8 cellular contexts compared by ENCODE assay signal in genomic region chr11:96341237-96342130, GRCh38. TPM values are rescaled to one million over a fixed set of nuclear protein-coding genes. Genes with fewer than 3 reads are reported as not detected.
DNase-seq lines count a peak whose midpoint lies in the region; ATAC-seq, FAIRE-seq and TF ChIP-seq lines count a peak whose summit lies in the region.

No MANE protein-coding gene starts in this region.

- peak; percentile 52 to 54 for TF ChIP-seq RAD21 in K562 (CRISPR knock-in tag; conservative IDR thresholded peaks at IDR 0.05 in 1 of 2, IDR thresholded peaks at IDR 0.05 in 1 of 2)

- H3K9me3 Mint-ChIP-seq in T-helper 2 cell treated with Interferon-gamma antibody and Interleukin-4, amounts not matched to agents 5 μg/mL and 100 μg/mL, for 36 hours = no peaks in the 10 kb centered on the region

- in situ Hi-C loops in K562 (cut with MboI) = loop anchor here (5.0 kb wide), 1 partner anchor 274 kb away; no protein-coding TSS in a partner anchor

- WGBS in K562 (ENCODE audit: insufficient coverage, low coverage, missing lambda C conversion rate) = 3% methylated on average over 23 of the region's 26 CpGs

- peaks cover 27 to 51% of the 10 kb centered on the region in 2 experiments for H3K4me1 ChIP-seq in K562 (replicated peaks in 1 of 2; ENCODE audit: control insufficient read depth in 2 of 2, insufficient read depth in 2 of 2, low read length in 2 of 2)

- BruUV-seq in K562 (replicated peaks; lab: Mats Ljungman, UMichigan) = no TSS peak

- peak overlapping the region; percentile 95 for H2AFZ ChIP-seq in K562 (ENCODE audit: low read depth, low read length)

- H4K20me1 ChIP-seq in K562 (replicated peaks; ENCODE audit: control insufficient read depth, insufficient read depth, low read length) = no peaks in the 10 kb centered on the region

- H3K4me2 ChIP-seq in K562 (ENCODE audit: insufficient read depth, low read length) = peak overlapping the region; percentile 87

- no peaks in the 10 kb centered on the region for H3K9me3 ChIP-seq in K562 (replicated peaks; ENCODE audit: control insufficient read depth, insufficient read depth, low read depth, low read length)

- no peak for FAIRE-seq in K562 (lab: Jason Lieb, UNC)

- H3K9ac ChIP-seq in K562 (ENCODE audit: insufficient read depth in 1 of 2, low read depth in 2 of 2, low read length in 2 of 2) = peak overlapping the region; percentile 61 to 92

- H3K27ac ChIP-seq in K562 (ENCODE audit: extremely low read depth, low read depth, low read length) = peak overlapping the region; percentile 59

- peak overlapping the region; percentile 96 for H3K4me3 Mint-ChIP-seq in T-helper 2 cell treated with Interferon-gamma antibody and Interleukin-4, amounts not matched to agents 5 μg/mL and 100 μg/mL, for 36 hours

- no peak for TF ChIP-seq POLR2A in K562 (conservative IDR thresholded peaks at IDR 0.05)

- H3K9me1 ChIP-seq in K562 (ENCODE audit: control insufficient read depth, insufficient read depth, low read length) = no peaks in the 10 kb centered on the region

- POLR2A ChIA-PET in K562 (lab: Yijun Ruan, JAX) = interaction anchor here (0.5 to 3.2 kb wide), 8 partner anchors 9 to 1274 kb away, joined by 3 to 17 read pairs (median 4); partner anchors contain the start of gene MTMR2

- CTCF ChIA-PET in K562 (lab: Yijun Ruan, JAX; ENCODE audit: low intra/inter-chr PET ratio) = interaction anchor here (0.8 to 3.0 kb wide), 3 partner anchors 286 to 504 kb away, joined by 3 to 41 read pairs (median 3); no protein-coding TSS in a partner anchor

- peaks cover 3% of the 10 kb centered on the region for H3K36me3 Mint-ChIP-seq in T-helper 2 cell treated with Interferon-gamma antibody and Interleukin-4, amounts not matched to agents 5 μg/mL and 100 μg/mL, for 36 hours (ENCODE audit: low read depth)

- peaks cover 65% of the 10 kb centered on the region for H3K79me2 ChIP-seq in K562 (ENCODE audit: control insufficient read depth, insufficient read depth, low read length)

- intact Hi-C loops in K562 (cut with micrococcal nuclease) = loop anchor here (1.0 to 10.0 kb wide), 9 partner anchors 19 to 505 kb away; partner anchors contain the start of gene MTMR2

- H3K27me3 Mint-ChIP-seq in T-helper 2 cell treated with Interferon-gamma antibody and Interleukin-4, amounts not matched to agents 5 μg/mL and 100 μg/mL, for 36 hours (ENCODE audit: low read depth) = no peaks in the 10 kb centered on the region

- peak; percentile 58 for DNase-seq in T-helper 2 cell treated with Interferon-gamma antibody and Interleukin-4, amounts not matched to agents 5 μg/mL and 100 μg/mL, for 36 hours (ENCODE audit: low spot score)
- DNase-seq in K562 (ENCODE audit: extremely low read depth in 1 of 4, low spot score in 3 of 4) = peak; percentile 73 to 79 (median 76)
- peak; percentile 35 for DNase-seq in iPS-NIHi11 (ENCODE audit: low spot score)
- peak; percentile 35 to 36 for DNase-seq in stimulated activated CD4-positive, alpha-beta T cell treated with anti-CD3 and anti-CD28 coated beads, Interleukin-12 subunit alpha, Interleukin-12 subunit beta, amount 100 ng/mL, for 24 hours (ENCODE audit: low read depth in 2 of 2)
- no peak for DNase-seq in NCI-H1092 treated with DMSO at 0.1 percent for 48 hours (lab: John Stamatoyannopoulos, UW)
- no peak for DNase-seq in GDM1 (lab: John Stamatoyannopoulos, UW)

- H3K27ac Mint-ChIP-seq in T-helper 2 cell treated with Interferon-gamma antibody and Interleukin-4, amounts not matched to agents 5 μg/mL and 100 μg/mL, for 36 hours = peak overlapping the region; percentile 79

- TF ChIP-seq EP300 in K562 (IDR thresholded peaks at IDR 0.05; ENCODE audit: low read length) = peak; percentile 7; the same call in 1 of the 2 replicates

- H3K4me3 ChIP-seq in K562 = peak overlapping the region; percentile 70

- no peaks in the 10 kb centered on the region for H3K36me3 ChIP-seq in K562 (ENCODE audit: control insufficient read depth, insufficient read depth, low read length)

- peaks cover 51% of the 10 kb centered on the region for H3K4me1 Mint-ChIP-seq in T-helper 2 cell treated with Interferon-gamma antibody and Interleukin-4, amounts not matched to agents 5 μg/mL and 100 μg/mL, for 36 hours (ENCODE audit: low read depth)

- ATAC-seq in GM18909 (IDR thresholded peaks at IDR 0.05; ENCODE audit: poor library complexity, unreplicated experiment) (peak; percentile 40), HG03280 (IDR thresholded peaks at IDR 0.05; ENCODE audit: unreplicated experiment) (peak; percentile 37), K562 (peak; percentile 73)

- H3K27me3 ChIP-seq in K562 (ENCODE audit: control insufficient read depth in 2 of 2, insufficient read depth in 2 of 2, low read length in 2 of 2) = no peaks in the 10 kb centered on the region

- TF ChIP-seq CTCF in K562 (IDR thresholded peaks at IDR 0.05 in 2 of 3, conservative IDR thresholded peaks at IDR 0.05 in 1 of 3; ENCODE audit: insufficient read depth in 2 of 3, low read depth in 1 of 3, low read length in 3 of 3) = peak; percentile 69 to 98 (median 79)

TF ChIP-seq in K562, 482 proteins besides CTCF, POLR2A, EP300 and RAD21 (continues in another document):
- TF ChIP-seq CCNT2 (IDR thresholded peaks at IDR 0.05; ENCODE audit: borderline replicate concordance, extremely low read depth, insufficient read length, low read depth, low read length) (peak; percentile 66), MECOM (CRISPR knock-in tag; IDR thresholded peaks at IDR 0.05) (no peak), RB1 (IDR thresholded peaks at IDR 0.05; ENCODE audit: low read depth) (peak; percentile 71; the same call in 1 of the 2 replicates), CTBP1 (IDR thresholded peaks at IDR 0.05; ENCODE audit: borderline replicate concordance) (peak; percentile 43; the same call in 1 of the 2 replicates)

RNA-seq across cellular contexts. Expression of gene MAML2, which starts 1.5 kb away (rescaled TPM):
- total RNA-seq in K562 (2011; cell fraction: chromatin; rRNA removed; ENCODE audit: low replicate concordance) = 8.1 and 14.3 TPM in 2 replicates
- 4.3 and 5.0 TPM in 2 replicates for total RNA-seq in K562 (2011; cell fraction: nucleolus; rRNA removed)
- total RNA-seq in K562 (2011; cell fraction: nucleoplasm; rRNA removed) = 6.5 and 8.2 TPM in 2 replicates
- total RNA-seq in K562 (2014; rRNA removed) (5.1 and 5.2 TPM in 2 replicates), K562 (2014; rRNA removed; fragmentation: Illumina TruSeq; extraction: Trizol) (4.6 and 5.5 TPM in 2 replicates), K562 (2015; rRNA removed; fragmentation: Illumina TruSeq; extraction: Trizol) (5.7 and 6.0 TPM in 2 replicates), K562 (2021) (6.2 and 6.6 TPM in 2 replicates)
- polyA plus RNA-seq in K562 (2011; rRNA removed) (4.0 and 4.2 TPM in 2 replicates), K562 (2014; fragmentation: Illumina TruSeq; extraction: Trizol) (5.9 and 6.8 TPM in 2 replicates), K562 (2014; fragmentation: Nextera tagmentation; extraction: Ambion mirVana) (1 to 10 TPM in 1 of 2 experiments, under 1 TPM in 1; 0.79 to 1.5 TPM), K562 (2014; rRNA removed) (3.2 and 4.8 TPM in 2 replicates)
- 3.8 and 5.5 TPM in 2 replicates for polyA plus RNA-seq in K562 (2011; cell fraction: cytosol; rRNA removed)
- polyA plus RNA-seq in K562 (2011; cell fraction: nucleus; rRNA removed) = 3.6 and 6.4 TPM in 2 replicates
- polyA plus RNA-seq in K562 (2012) = 4.9 and 7.6 TPM in 2 replicates
- 9.7 and 12.0 TPM in 2 replicates for polyA minus RNA-seq in K562 (2011; rRNA and poly(A)+ RNA removed)
- 3.5 and 4.2 TPM in 2 replicates for polyA minus RNA-seq in K562 (2011; cell fraction: cytosol; rRNA and poly(A)+ RNA removed)
- polyA minus RNA-seq in K562 (2011; cell fraction: nucleus; rRNA and poly(A)+ RNA removed) = 9.8 and 10.5 TPM in 2 replicates

RNA-seq across cellular contexts. Expression of gene CCDC82, which starts 48.2 kb away (rescaled TPM):
- 16.2 and 95.5 TPM in 2 replicates for total RNA-seq in K562 (2011; cell fraction: chromatin; rRNA removed; ENCODE audit: low replicate concordance)
- 7.0 and 10.5 TPM in 2 replicates for total RNA-seq in K562 (2011; cell fraction: nucleolus; rRNA removed)
- 32.7 and 61.0 TPM in 2 replicates for total RNA-seq in K562 (2011; cell fraction: nucleoplasm; rRNA removed)
- total RNA-seq in K562 (2014; rRNA removed) = 10.3 and 12.5 TPM in 2 replicates
- total RNA-seq in K562 (2014; rRNA removed; fragmentation: Illumina TruSeq; extraction: Trizol) = 24.5 and 36.9 TPM in 2 replicates
- 23.7 and 25.7 TPM in 2 replicates for total RNA-seq in K562 (2015; rRNA removed; fragmentation: Illumina TruSeq; extraction: Trizol)
- total RNA-seq in K562 (2021) = 16.2 and 16.5 TPM in 2 replicates
- 17.5 and 21.8 TPM in 2 replicates for polyA plus RNA-seq in K562 (2011; rRNA removed)
- polyA plus RNA-seq in K562 (2011; cell fraction: cytosol; rRNA removed) = 1.9 and 5.6 TPM in 2 replicates
- 14.6 and 22.5 TPM in 2 replicates for polyA plus RNA-seq in K562 (2011; cell fraction: nucleus; rRNA removed)
- polyA plus RNA-seq in K562 (2012) = 19.3 and 21.7 TPM in 2 replicates
- 44.0 and 51.3 TPM in 2 replicates for polyA plus RNA-seq in K562 (2014; fragmentation: Illumina TruSeq; extraction: Trizol)
- polyA plus RNA-seq in K562 (2014; fragmentation: Nextera tagmentation; extraction: Ambion mirVana) = 10 to 100 TPM; 23.7 to 24.7 TPM
- 37.2 and 45.7 TPM in 2 replicates for polyA plus RNA-seq in K562 (2014; rRNA removed)
- polyA minus RNA-seq in K562 (2011; rRNA and poly(A)+ RNA removed) = 19.2 and 20.1 TPM in 2 replicates
- polyA minus RNA-seq in K562 (2011; cell fraction: cytosol; rRNA and poly(A)+ RNA removed) = 4.2 and 4.4 TPM in 2 replicates
- 26.7 and 39.9 TPM in 2 replicates for polyA minus RNA-seq in K562 (2011; cell fraction: nucleus; rRNA and poly(A)+ RNA removed)

RNA-seq across cellular contexts. Expression of gene JRKL, which starts 48.3 kb away (rescaled TPM):
- total RNA-seq in K562 (2011; cell fraction: chromatin; rRNA removed; ENCODE audit: low replicate concordance) = 5.3 and 22.1 TPM in 2 replicates
- total RNA-seq in K562 (2011; cell fraction: nucleolus; rRNA removed) = 3.8 and 4.7 TPM in 2 replicates
- total RNA-seq in K562 (2011; cell fraction: nucleoplasm; rRNA removed) = 9.4 and 9.8 TPM in 2 replicates
- total RNA-seq in K562 (2014; rRNA removed) = 4.3 and 4.5 TPM in 2 replicates
- total RNA-seq in K562 (2014; rRNA removed; fragmentation: Illumina TruSeq; extraction: Trizol) = 10.4 and 11.5 TPM in 2 replicates
- total RNA-seq in K562 (2015; rRNA removed; fragmentation: Illumina TruSeq; extraction: Trizol) = 6.9 and 8.5 TPM in 2 replicates
- total RNA-seq in K562 (2021) = 7.7 and 8.0 TPM in 2 replicates
- polyA plus RNA-seq in K562 (2011; rRNA removed) = 10.5 and 14.8 TPM in 2 replicates
- 1.3 and 4.6 TPM in 2 replicates for polyA plus RNA-seq in K562 (2011; cell fraction: cytosol; rRNA removed)
- 6.8 and 9.3 TPM in 2 replicates for polyA plus RNA-seq in K562 (2011; cell fraction: nucleus; rRNA removed)
- 8.1 and 9.0 TPM in 2 replicates for polyA plus RNA-seq in K562 (2012)
- polyA plus RNA-seq in K562 (2014; fragmentation: Illumina TruSeq; extraction: Trizol) = 10.5 and 11.8 TPM in 2 replicates
- 1 to 10 TPM; 4.8 to 6.8 TPM for polyA plus RNA-seq in K562 (2014; fragmentation: Nextera tagmentation; extraction: Ambion mirVana)
- 10.0 and 11.0 TPM in 2 replicates for polyA plus RNA-seq in K562 (2014; rRNA removed)
- polyA minus RNA-seq in K562 (2011; rRNA and poly(A)+ RNA removed) = 9.9 and 14.1 TPM in 2 replicates
- polyA minus RNA-seq in K562 (2011; cell fraction: cytosol; rRNA and poly(A)+ RNA removed) = 2.6 and 3.9 TPM in 2 replicates
- polyA minus RNA-seq in K562 (2011; cell fraction: nucleus; rRNA and poly(A)+ RNA removed) = 4.4 and 11.4 TPM in 2 replicates

Comparison
In these comparisons a context has a peak if more than half of its experiments do, and no peak if none do; other contexts are left out.
1. DNase-seq: peak in T-helper 2 cell treated with Interferon-gamma antibody and Interleukin-4, amounts not matched to agents 5 μg/mL and 100 μg/mL, for 36 hours (single experiment), K562 (4 of 4), iPS-NIHi11 (single experiment) and stimulated activated CD4-positive, alpha-beta T cell treated with anti-CD3 and anti-CD28 coated beads, Interleukin-12 subunit alpha, Interleukin-12 subunit beta, amount 100 ng/mL, for 24 hours (2 of 2); none in NCI-H1092 treated with DMSO at 0.1 percent for 48 hours (single experiment) and GDM1 (single experiment).
2. Peak in every context shown above with its lines, with median percentiles within 50 percentile points of each other: ATAC-seq.